In the genomic region with DNA sequence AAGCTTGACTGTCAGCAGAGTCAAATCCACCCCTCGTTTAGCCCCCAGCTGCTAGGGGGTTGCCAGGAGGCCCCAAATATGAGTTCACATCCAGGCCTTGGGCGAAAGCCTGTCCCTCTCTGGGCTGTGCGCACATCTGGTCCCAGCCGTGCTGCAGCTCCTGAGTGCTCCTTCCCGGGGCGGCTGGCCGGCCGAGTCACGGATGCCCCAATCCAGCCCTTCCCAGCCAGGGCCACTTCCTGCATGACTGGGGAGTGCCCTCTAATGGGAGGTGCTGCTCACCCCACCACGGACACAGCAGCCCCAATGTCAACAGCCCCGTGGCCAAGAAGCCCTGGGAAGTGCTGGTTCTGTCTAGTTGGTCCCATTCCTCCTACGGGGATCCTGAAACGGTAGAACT, we compare ENCODE assay signal across 14 cellular contexts.
A peak's percentile ranks its signal among the peaks of the same experiment; 100 is the strongest.
DNase-seq lines count a peak whose midpoint lies in the region; ATAC-seq and TF ChIP-seq lines count a peak whose summit lies in the region.
"Had no signal": no experiment of that assay in that cellular context is flagged by ENCODE, and none has a peak within 500 bp of the region (broad histone marks: within the 10 kb centered on the region; RNA-seq: fewer than 3 reads in every experiment).

No MANE protein-coding gene starts in this region.

- intact Hi-C loops in dorsolateral prefrontal cortex (cut with DNase I), result no loop called here

- TF ChIP-seq CTCF in RWPE1 (conservative IDR thresholded peaks at IDR 0.05; ENCODE audit: low read depth), result no peak
- no peak for TF ChIP-seq CTCF in dorsolateral prefrontal cortex (IDR thresholded peaks at IDR 0.05 in 54 of 56, conservative IDR thresholded peaks at IDR 0.05 in 2 of 56; ENCODE audit: low read depth in 1 of 56, partially characterized antibody in 56 of 56)
- no peak for TF ChIP-seq CTCF in osteoblast (IDR thresholded peaks at IDR 0.05; ENCODE audit: extremely low read depth, low read depth, low read length)

- H3K79me2 ChIP-seq in osteoblast (ENCODE audit: insufficient read depth, low read length), result peaks cover 7% of the 10 kb centered on the region

- no peak for ATAC-seq in GM21447 (IDR thresholded peaks at IDR 0.05; ENCODE audit: unreplicated experiment)
- ATAC-seq: A549; CD8-positive, alpha-beta T cell; HCT116 had no signal

- H3K9me3 ChIP-seq in osteoblast (ENCODE audit: low read depth, low read length), result no peaks in the 10 kb centered on the region
- H3K9me3 ChIP-seq: A549, BE2C, Caco-2 had no signal

- DNase-seq in RWPE1 (ENCODE audit: low spot score), result no peak
- DNase-seq in dorsolateral prefrontal cortex, result no peak
- peak; percentile 62 for DNase-seq in osteoblast (ENCODE audit: insufficient read length, low spot score, missing footprints)
- DNase-seq in germinal center (ENCODE audit: low spot score), result no peak
- no peak for DNase-seq in epidermal melanocyte (ENCODE audit: insufficient read length, low spot score)
- DNase-seq: BE2C; Caco-2; CD8-positive, alpha-beta T cell; DND-41; GDM1; GM23248 had no signal

- no peak overlapping the region for H3K4me2 ChIP-seq in osteoblast (ENCODE audit: insufficient read depth, low read length)
- H3K4me2 ChIP-seq: A549 had no signal

- H3K27ac ChIP-seq in RWPE1 (peak overlapping the region; percentile 66), dorsolateral prefrontal cortex (peak overlapping the region in 31 of 59 donors; percentile 6 to 85 (median 52)), osteoblast (ENCODE audit: low read depth, low read length) (no peak overlapping the region)
- H3K27ac ChIP-seq: A549, GM23248 had no signal

- H3K36me3 ChIP-seq in osteoblast (ENCODE audit: insufficient read depth, low read length), result peaks cover 98% of the 10 kb centered on the region
- H3K36me3 ChIP-seq: BE2C had no signal

- no peak overlapping the region for H2AFZ ChIP-seq in osteoblast (ENCODE audit: low read length)
- H2AFZ ChIP-seq: GM23248 had no signal

- peaks cover 76% of the 10 kb centered on the region for H4K20me1 ChIP-seq in osteoblast (ENCODE audit: insufficient read depth, low read length)

- H3K4me3 ChIP-seq in dorsolateral prefrontal cortex (no peak overlapping the region), osteoblast (ENCODE audit: insufficient read depth, low read length) (no peak overlapping the region)
- H3K4me3 ChIP-seq: A549, GM23248 had no signal

- H3K4me1 ChIP-seq in osteoblast (ENCODE audit: insufficient read depth, low read length), result peaks cover 13% of the 10 kb centered on the region

- H3K27me3 ChIP-seq in dorsolateral prefrontal cortex (peaks cover 0 to 4% (median 0%) of the 10 kb centered on the region in 45 donors), osteoblast (ENCODE audit: insufficient read depth, low read length) (no peaks in the 10 kb centered on the region)
- H3K27me3 ChIP-seq: BE2C had no signal

- CTCF ChIA-PET in RWPE1 (lab: Yijun Ruan, JAX), result interaction anchor here (0.5 to 0.7 kb wide), 2 partner anchors 13 to 27 kb away, joined by 3 to 4 read pairs; no protein-coding TSS in a partner anchor

- POLR2A ChIA-PET in RWPE1 (lab: Yijun Ruan, JAX; ENCODE audit: low non-redundant PET), result no interaction called here
